In the genomic region with DNA sequence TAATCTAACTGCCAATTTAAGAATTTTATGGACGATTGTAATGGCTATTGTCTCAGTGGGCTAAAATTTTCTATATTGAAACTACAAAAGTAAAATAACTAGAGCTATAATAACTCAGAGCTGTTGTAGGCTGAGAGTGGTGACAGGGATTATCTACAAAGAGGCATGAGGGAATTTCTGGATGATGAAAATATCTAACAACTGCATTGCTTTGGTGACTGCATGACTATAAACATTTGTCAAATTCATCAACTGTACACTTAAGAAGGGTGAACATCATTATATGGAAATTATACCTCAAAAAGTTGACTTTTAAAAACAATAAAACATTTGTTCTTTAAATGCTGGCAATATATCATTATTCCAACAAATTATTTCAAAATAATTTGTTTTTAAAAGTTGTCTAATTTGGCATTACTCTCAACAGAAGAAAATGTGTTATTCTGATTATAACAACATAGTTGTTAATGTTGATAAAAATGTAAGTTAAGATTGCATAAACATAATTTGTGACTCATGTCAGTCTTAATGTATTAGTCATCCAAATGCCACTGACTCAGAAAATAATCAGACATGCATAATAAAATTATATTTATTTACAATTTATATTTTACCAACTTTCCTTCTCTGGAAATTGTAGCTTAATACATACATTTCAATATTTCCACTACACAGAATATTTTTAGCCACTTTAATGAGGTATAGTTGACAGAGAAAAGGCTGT, we compare ENCODE assay signal across 23 cellular contexts.
DNase-seq lines count a peak whose midpoint lies in the region; ATAC-seq, FAIRE-seq and TF ChIP-seq lines count a peak whose summit lies in the region.
"Had no signal": no experiment of that assay in that cellular context is flagged by ENCODE, and none has a peak within 500 bp of the region (broad histone marks: within the 10 kb centered on the region; RNA-seq: fewer than 3 reads in every experiment).

No MANE protein-coding gene starts in this region.

- peak; percentile 90 for FAIRE-seq in G401.6 (lab: Jason Lieb, UNC)
- FAIRE-seq in keratinocyte (lab: Jason Lieb, UNC) = no peak
- no peak for FAIRE-seq in HepG2 (lab: Jason Lieb, UNC)

- H3K79me2 ChIP-seq in PC-3 (ENCODE audit: low read length) = no peaks in the 10 kb centered on the region
- H3K79me2 ChIP-seq in mammary epithelial cell (ENCODE audit: insufficient read depth, low read length) = no peaks in the 10 kb centered on the region
- no peaks in the 10 kb centered on the region for H3K79me2 ChIP-seq in keratinocyte (ENCODE audit: control insufficient read depth, insufficient read depth, low read length)
- no peaks in the 10 kb centered on the region for H3K79me2 ChIP-seq in HepG2 (ENCODE audit: insufficient read depth, low read length)

- no peaks in the 10 kb centered on the region for H3F3A ChIP-seq in PC-3 (ENCODE audit: low read length, unreplicated experiment)

- peaks cover 5% of the 10 kb centered on the region for H3K9me3 Mint-ChIP-seq in activated naive CD4-positive, alpha-beta T cell treated with anti-CD3 and anti-CD28 coated beads, Interleukin-2, amount 10 ng/mL, durations not matched to agents 7 days and 5 days
- H3K9me3 Mint-ChIP-seq: nephron had no signal

- WGBS in mammary epithelial cell (ENCODE audit: low coverage, missing lambda C conversion rate) = 0% methylated on average over 1 of the region's 1 CpG
- WGBS in HepG2 (ENCODE audit: low lambda C conversion rate) = 0% methylated on average over 1 of the region's 1 CpG
- WGBS in lower leg skin, 2 donors = 43 to 59% methylated on average over 1 of the region's 1 CpG

- peaks cover 7% of the 10 kb centered on the region; the same call in 1 of the 2 replicates for H3K27me3 ChIP-seq in PC-3 (ENCODE audit: low read length)
- H3K27me3 ChIP-seq in mammary epithelial cell (ENCODE audit: insufficient read depth, low read length) = no peaks in the 10 kb centered on the region
- no peaks in the 10 kb centered on the region for H3K27me3 ChIP-seq in keratinocyte (ENCODE audit: control insufficient read depth, extremely low read depth, insufficient read depth, low read length)
- H3K27me3 ChIP-seq in HepG2 (ENCODE audit: control insufficient read depth in 1 of 2, insufficient read depth in 2 of 2, low read length in 2 of 2) = no peaks in the 10 kb centered on the region
- H3K27me3 ChIP-seq: dorsolateral prefrontal cortex, esophagus squamous epithelium, tibial artery had no signal

- TF ChIP-seq CTCF in PC-3 (conservative IDR thresholded peaks at IDR 0.05; ENCODE audit: low read depth, low read length) = no peak
- TF ChIP-seq CTCF in mammary epithelial cell (conservative IDR thresholded peaks at IDR 0.05 in 1 of 2, IDR thresholded peaks at IDR 0.05 in 1 of 2; ENCODE audit: extremely low read depth in 1 of 2, insufficient read depth in 1 of 2, low read depth in 1 of 2, low read length in 2 of 2) = no peak
- no peak for TF ChIP-seq CTCF in keratinocyte (optimal IDR thresholded peaks at IDR 0.05 in 1 of 3, IDR thresholded peaks at IDR 0.05 in 1 of 3, conservative IDR thresholded peaks at IDR 0.05 in 1 of 3; ENCODE audit: extremely low read depth in 1 of 3, insufficient read depth in 2 of 3, low read length in 3 of 3)
- no peak for TF ChIP-seq CTCF in HepG2 (CRISPR knock-in tag; IDR thresholded peaks at IDR 0.05)
- no peak for TF ChIP-seq CTCF in lower leg skin (IDR thresholded peaks at IDR 0.05)

- dilution Hi-C loops in mammary epithelial cell (cut with HindIII; ENCODE audit: low sequenced_read_pairs) (no loop called here), keratinocyte (cut with MboI; ENCODE audit: extremely low pct_ligation_motif_present, low sequenced_read_pairs) (no loop called here)

- H3K4me3 ChIP-seq in PC-3 (ENCODE audit: low read length) (no peak overlapping the region), mammary epithelial cell (replicated peaks in 1 of 3; ENCODE audit: insufficient read depth in 1 of 3, low read depth in 2 of 3, low read length in 3 of 3) (no peak overlapping the region), keratinocyte (ENCODE audit: control insufficient read depth in 2 of 3, extremely low read depth in 1 of 3, insufficient read depth in 2 of 3, low read depth in 1 of 3, low read length in 3 of 3) (no peak overlapping the region), HepG2 (replicated peaks in 1 of 3; ENCODE audit: insufficient read depth in 1 of 3, low read depth in 2 of 3, low read length in 3 of 3) (no peak overlapping the region), lower leg skin (ENCODE audit: low read depth, poor library complexity, severe bottlenecking) (no peak overlapping the region)
- H3K4me3 ChIP-seq: dorsolateral prefrontal cortex, esophagus squamous epithelium, prostate gland, tibial artery had no signal

- H3K4me1 ChIP-seq in PC-3 (ENCODE audit: insufficient read depth, low read length) = peaks cover 14% of the 10 kb centered on the region
- H3K4me1 ChIP-seq in mammary epithelial cell (ENCODE audit: insufficient read depth, low read length) = peaks cover 30% of the 10 kb centered on the region
- H3K4me1 ChIP-seq in keratinocyte (ENCODE audit: control insufficient read depth, extremely low read depth, insufficient read depth, low read length) = peaks cover 38% of the 10 kb centered on the region
- H3K4me1 ChIP-seq in HepG2 (ENCODE audit: insufficient read depth, low read length) = no peaks in the 10 kb centered on the region
- H3K4me1 ChIP-seq: esophagus squamous epithelium, prostate gland, tibial artery had no signal

- H3K27ac Mint-ChIP-seq in activated naive CD4-positive, alpha-beta T cell treated with anti-CD3 and anti-CD28 coated beads, Interleukin-2, amount 10 ng/mL, durations not matched to agents 7 days and 5 days = no peak overlapping the region
- H3K27ac Mint-ChIP-seq: activated CD8-positive, alpha-beta memory T cell treated with anti-CD3 and anti-CD28 coated beads, Interleukin-2, amount 10 ng/mL, durations not matched to agents 7 days and 5 days; memory B cell had no signal

- in situ Hi-C loops in mammary epithelial cell (cut with MboI; ENCODE audit: low sequenced_read_pairs in 2 of 2) = no loop called here
- in situ Hi-C loops in HepG2 (cut with HindIII; ENCODE audit: extremely low pct_ligation_motif_present, low pct_unique_long_range_greater_than_20kb) = no loop called here

- no peak overlapping the region; the same call in 1 of the 2 replicates for H3K4me2 ChIP-seq in PC-3 (ENCODE audit: low read length)
- H3K4me2 ChIP-seq in mammary epithelial cell (ENCODE audit: insufficient read depth, low read depth, low read length) = peak overlapping the region; percentile 41
- H3K4me2 ChIP-seq in keratinocyte (ENCODE audit: control insufficient read depth, extremely low read depth, insufficient read depth, low read depth, low read length) = peak overlapping the region; percentile 58
- H3K4me2 ChIP-seq in HepG2 (ENCODE audit: low read depth, low read length) = no peak overlapping the region

- H3K9me3 ChIP-seq in PC-3 (ENCODE audit: low read length) = no peaks in the 10 kb centered on the region
- H3K9me3 ChIP-seq in mammary epithelial cell (replicated peaks; ENCODE audit: insufficient read depth, low read length) = no peaks in the 10 kb centered on the region
- no peaks in the 10 kb centered on the region for H3K9me3 ChIP-seq in keratinocyte (ENCODE audit: control insufficient read depth, low read depth, low read length)
- peaks cover 29% of the 10 kb centered on the region for H3K9me3 ChIP-seq in HepG2 (ENCODE audit: low read length)
- H3K9me3 ChIP-seq: esophagus squamous epithelium, prostate gland, tibial artery had no signal

- BruUV-seq in PC-3 (replicated peaks; lab: Mats Ljungman, UMichigan) (no TSS peak), mammary epithelial cell (replicated peaks; lab: Mats Ljungman, UMichigan) (TSS peak; percentile 57), HepG2 (replicated peaks; lab: Mats Ljungman, UMichigan) (no TSS peak)

- intact Hi-C loops in PC-3 (cut with micrococcal nuclease) = no loop called here
- intact Hi-C loops in mammary epithelial cell (cut with micrococcal nuclease) = no loop called here
- intact Hi-C loops in HepG2 (cut with micrococcal nuclease; ENCODE audit: unreplicated experiment) = no loop called here
- intact Hi-C loops in lower leg skin (cut with DNase I; ENCODE audit: low total_unique reads) = no loop called here

- DNase-seq in PC-3 = peak; percentile 58
- DNase-seq in mammary epithelial cell = peak; percentile 34
- peak; percentile 13 for DNase-seq in keratinocyte (ENCODE audit: low read depth, low spot score)
- DNase-seq in HepG2 (ENCODE audit: low spot score) = no peak
- no peak for DNase-seq in lower leg skin (ENCODE audit: low spot score in 2 of 2)
- no peak for DNase-seq in activated naive CD4-positive, alpha-beta T cell treated with anti-CD3 and anti-CD28 coated beads, Interleukin-2, amount 10 ng/mL, durations not matched to agents 7 days and 5 days
- DNase-seq: activated CD8-positive, alpha-beta memory T cell treated with anti-CD3 and anti-CD28 coated beads, Interleukin-2, amount 10 ng/mL, durations not matched to agents 7 days and 5 days; activated gamma-delta T cell treated with Interleukin-2 at 50 U/mL for 16 hours; dorsolateral prefrontal cortex; esophagus squamous epithelium; GOT3; islet precursor cell; NCI-H446; NK-92 treated with Interleukin-12 subunit alpha and Interleukin-12 subunit beta, amount 100 ng/mL, for 24 hours; SHP77 treated with DMSO at 0.1 percent for 48 hours; stimulated activated CD4-positive, alpha-beta T cell treated with anti-CD3 and anti-CD28 coated beads, Interleukin-12 subunit alpha, Interleukin-12 subunit beta, amount 100 ng/mL, for 4 hours; T-helper 9 cell; tibial artery had no signal

- CTCF ChIA-PET in PC-3 (lab: Charles Lee) = no interaction called here
- CTCF ChIA-PET in mammary epithelial cell (lab: Charles Lee; ENCODE audit: low non-redundant PET) = no interaction called here
- CTCF ChIA-PET in HepG2 (lab: Yijun Ruan, JAX; ENCODE audit: low intra/inter-chr PET ratio, low total read pairs) = no interaction called here
- CTCF ChIA-PET in activated naive CD4-positive, alpha-beta T cell treated with anti-CD3 and anti-CD28 coated beads, Interleukin-2, amount 10 ng/mL, durations not matched to agents 7 days and 5 days (lab: Charles Lee) = no interaction called here

- H3K4me3 Mint-ChIP-seq in activated naive CD4-positive, alpha-beta T cell treated with anti-CD3 and anti-CD28 coated beads, Interleukin-2, amount 10 ng/mL, durations not matched to agents 7 days and 5 days = no peak overlapping the region
- H3K4me3 Mint-ChIP-seq: activated CD8-positive, alpha-beta memory T cell treated with anti-CD3 and anti-CD28 coated beads, Interleukin-2, amount 10 ng/mL, durations not matched to agents 7 days and 5 days; memory B cell; nephron had no signal

- POLR2A ChIA-PET in PC-3 (lab: Charles Lee; ENCODE audit: unreplicated experiment) = no interaction called here
- POLR2A ChIA-PET in HepG2 (lab: Yijun Ruan, JAX) = no interaction called here

- no peak for TF ChIP-seq EP300 in HepG2 (IDR thresholded peaks at IDR 0.05; ENCODE audit: low read depth in 2 of 2, low read length in 2 of 2)
- no peak for TF ChIP-seq EP300 in HepG2 (CRISPR knock-in tag; IDR thresholded peaks at IDR 0.05; ENCODE audit: borderline replicate concordance)

- H3K4me1 Mint-ChIP-seq in activated naive CD4-positive, alpha-beta T cell treated with anti-CD3 and anti-CD28 coated beads, Interleukin-2, amount 10 ng/mL, durations not matched to agents 7 days and 5 days = no peaks in the 10 kb centered on the region
- H3K4me1 Mint-ChIP-seq: activated CD8-positive, alpha-beta memory T cell treated with anti-CD3 and anti-CD28 coated beads, Interleukin-2, amount 10 ng/mL, durations not matched to agents 7 days and 5 days; memory B cell had no signal

- no peak for TF ChIP-seq POLR2A in HepG2 (IDR thresholded peaks at IDR 0.05; ENCODE audit: insufficient read depth in 1 of 2, low read depth in 2 of 2, low read length in 2 of 2)
- TF ChIP-seq POLR2A in lower leg skin (IDR thresholded peaks at IDR 0.05) = no peak

- no peaks in the 10 kb centered on the region for H3K36me3 Mint-ChIP-seq in activated naive CD4-positive, alpha-beta T cell treated with anti-CD3 and anti-CD28 coated beads, Interleukin-2, amount 10 ng/mL, durations not matched to agents 7 days and 5 days
- H3K36me3 Mint-ChIP-seq: activated CD8-positive, alpha-beta memory T cell treated with anti-CD3 and anti-CD28 coated beads, Interleukin-2, amount 10 ng/mL, durations not matched to agents 7 days and 5 days; memory B cell had no signal

- H3K27me3 Mint-ChIP-seq in activated naive CD4-positive, alpha-beta T cell treated with anti-CD3 and anti-CD28 coated beads, Interleukin-2, amount 10 ng/mL, durations not matched to agents 7 days and 5 days = no peaks in the 10 kb centered on the region
- H3K27me3 Mint-ChIP-seq: activated CD8-positive, alpha-beta memory T cell treated with anti-CD3 and anti-CD28 coated beads, Interleukin-2, amount 10 ng/mL, durations not matched to agents 7 days and 5 days; memory B cell had no signal

- no peaks in the 10 kb centered on the region for H3K9me1 ChIP-seq in keratinocyte (ENCODE audit: control insufficient read depth, extremely low read depth, insufficient read depth, low read length)

- H3K27ac ChIP-seq in PC-3 (ENCODE audit: low read length) (no peak overlapping the region), mammary epithelial cell (ENCODE audit: insufficient read depth, low read depth, low read length) (peak overlapping the region; percentile 94), keratinocyte (ENCODE audit: control insufficient read depth, insufficient read depth, low read length) (peak overlapping the region; percentile 80), HepG2 (ENCODE audit: extremely low read length, insufficient read depth, low read length) (no peak overlapping the region)
- H3K27ac ChIP-seq: dorsolateral prefrontal cortex, esophagus squamous epithelium, prostate gland, tibial artery had no signal

- ATAC-seq in PC-3 (no peak), HepG2 (no peak), GM21723 (IDR thresholded peaks at IDR 0.05; ENCODE audit: unreplicated experiment) (no peak)
- ATAC-seq: activated CD8-positive, alpha-beta memory T cell treated with anti-CD3 and anti-CD28 coated beads, Interleukin-2, amount 10 ng/mL, durations not matched to agents 7 days and 5 days had no signal

- H3K36me3 ChIP-seq in PC-3 (ENCODE audit: low read depth, low read length) (no peaks in the 10 kb centered on the region), mammary epithelial cell (ENCODE audit: insufficient read depth, low read length) (no peaks in the 10 kb centered on the region), keratinocyte (ENCODE audit: control insufficient read depth in 2 of 2, extremely low read depth in 1 of 2, insufficient read depth in 2 of 2, low read length in 2 of 2) (no peaks in the 10 kb centered on the region), HepG2 (replicated peaks in 1 of 2; ENCODE audit: control insufficient read depth in 1 of 2, insufficient read depth in 2 of 2, low read length in 2 of 2) (no peaks in the 10 kb centered on the region)
- H3K36me3 ChIP-seq: esophagus squamous epithelium, prostate gland, tibial artery had no signal

- no peaks in the 10 kb centered on the region for H3K9me2 ChIP-seq in PC-3 (replicated peaks; ENCODE audit: low read length)

- no peak overlapping the region for H3K9ac ChIP-seq in PC-3 (ENCODE audit: low read length)
- H3K9ac ChIP-seq in mammary epithelial cell (ENCODE audit: insufficient read depth, low read length) = no peak overlapping the region
- H3K9ac ChIP-seq in keratinocyte (ENCODE audit: control insufficient read depth, extremely low read depth, insufficient read depth, low read length) = peak overlapping the region; percentile 26
- no peak overlapping the region for H3K9ac ChIP-seq in HepG2 (ENCODE audit: insufficient read depth, low read depth, low read length)

- H2AFZ ChIP-seq in PC-3 (ENCODE audit: low read length) = no peak overlapping the region
- no peak overlapping the region for H2AFZ ChIP-seq in mammary epithelial cell (ENCODE audit: low read depth, low read length)
- H2AFZ ChIP-seq in keratinocyte (ENCODE audit: control insufficient read depth, low read length) = peak overlapping the region; percentile 28
- no peak overlapping the region for H2AFZ ChIP-seq in HepG2 (ENCODE audit: low read length)

- H4K20me1 ChIP-seq in PC-3 (ENCODE audit: low read length) = no peaks in the 10 kb centered on the region
- H4K20me1 ChIP-seq in mammary epithelial cell (ENCODE audit: insufficient read depth, low read length) = no peaks in the 10 kb centered on the region
- no peaks in the 10 kb centered on the region for H4K20me1 ChIP-seq in keratinocyte (ENCODE audit: control insufficient read depth, extremely low read depth, insufficient read depth, low read length)
- H4K20me1 ChIP-seq in HepG2 (ENCODE audit: insufficient read depth, low read length) = no peaks in the 10 kb centered on the region

- TF ChIP-seq RAD21 in HepG2 (CRISPR knock-in tag; IDR thresholded peaks at IDR 0.05) = no peak

Comparison
In these comparisons a context has a peak if more than half of its experiments do, and no peak if none do; other contexts are left out.
1. DNase-seq: peak in PC-3 (single experiment), mammary epithelial cell (single experiment) and keratinocyte (single experiment); none in HepG2 (single experiment), lower leg skin (0 of 2) and activated naive CD4-positive, alpha-beta T cell treated with anti-CD3 and anti-CD28 coated beads, Interleukin-2, amount 10 ng/mL, durations not matched to agents 7 days and 5 days (single experiment).
2. H3K27ac ChIP-seq: peak in mammary epithelial cell (single experiment) and keratinocyte (single experiment); none in PC-3 (single experiment) and HepG2 (single experiment).
3. H3K4me2 ChIP-seq: peak in mammary epithelial cell (single experiment) and keratinocyte (single experiment); none in PC-3 (single experiment) and HepG2 (single experiment).